In genomic region chr15:62901916-62902554, GRCh38 we compare ENCODE assay signal across 1 cellular context.
TF ChIP-seq lines count a peak whose summit lies in the region.

No MANE protein-coding gene starts in this region.

TF ChIP-seq in GM23338, 12 proteins besides CTCF, POLR2A, EP300 and RAD21 (continued from another document):
- TF ChIP-seq NANOG (IDR thresholded peaks at IDR 0.05; ENCODE audit: borderline replicate concordance), result no peak
- no peak for TF ChIP-seq ZNF462 (CRISPR knock-in tag; IDR thresholded peaks at IDR 0.05)
- no peak for TF ChIP-seq STAT1 (IDR thresholded peaks at IDR 0.05; ENCODE audit: unreplicated experiment)
- no peak for TF ChIP-seq EZH2phosphoT487 (IDR thresholded peaks at IDR 0.05; ENCODE audit: unreplicated experiment)
- no peak for TF ChIP-seq ZNF114 (CRISPR knock-in tag; IDR thresholded peaks at IDR 0.05)
- TF ChIP-seq ZNF331 (CRISPR knock-in tag; IDR thresholded peaks at IDR 0.05; ENCODE audit: low read depth), result no peak
- no peak for TF ChIP-seq JUNB (IDR thresholded peaks at IDR 0.05; ENCODE audit: unreplicated experiment)
